Comparison of ENCODE assay signal across 13 cellular contexts in the genomic region with DNA sequence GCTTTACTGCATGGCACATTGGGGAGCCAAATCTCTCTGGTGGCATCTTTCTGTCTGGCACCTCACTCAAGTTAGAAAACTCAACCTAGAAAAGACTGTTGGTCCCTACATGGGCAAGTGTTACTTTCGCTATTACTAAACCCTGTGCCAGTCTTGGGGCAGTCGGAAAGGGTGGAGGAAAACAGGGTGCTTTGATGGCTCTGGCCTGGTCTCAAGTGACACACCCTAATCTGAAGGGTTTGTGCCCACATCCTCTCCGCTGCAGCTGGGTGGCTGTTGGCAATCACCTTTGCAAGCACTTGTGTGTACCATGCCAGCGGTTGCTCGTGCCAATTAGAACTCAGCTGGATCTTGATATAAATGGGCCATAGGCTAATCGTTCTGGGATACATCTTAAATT.
DNase-seq lines count a peak whose midpoint lies in the region; ATAC-seq and TF ChIP-seq lines count a peak whose summit lies in the region.
"Had no signal": no experiment of that assay in that cellular context is flagged by ENCODE, and none has a peak within 500 bp of the region (broad histone marks: within the 10 kb centered on the region; RNA-seq: fewer than 3 reads in every experiment).

No MANE protein-coding gene starts in this region.

- H3K4me3 ChIP-seq in upper lobe of right lung, result no peak overlapping the region
- H3K4me3 ChIP-seq: prostate gland, transverse colon had no signal

- ATAC-seq in esophagus mucosa (peak; percentile 48), upper lobe of right lung (peak; percentile 83), GM19467 (IDR thresholded peaks at IDR 0.05; ENCODE audit: unreplicated experiment) (no peak)
- ATAC-seq: WTC11 had no signal

- intact Hi-C loops in upper lobe of right lung (cut with DNase I), result no loop called here

- no peaks in the 10 kb centered on the region for H3K27me3 ChIP-seq in upper lobe of right lung
- H3K27me3 ChIP-seq: transverse colon had no signal

- peak; percentile 35 for DNase-seq in stimulated activated naive CD4-positive, alpha-beta T cell treated with Interleukin-2 at 50 U/mL for 16 hours (lab: John Stamatoyannopoulos, UW)
- no peak for DNase-seq in stimulated activated naive CD4-positive, alpha-beta T cell (lab: John Stamatoyannopoulos, UW)
- DNase-seq in T-helper 9 cell (peak; percentile 39), upper lobe of right lung (peak; percentile 74), DMS153 (lab: John Stamatoyannopoulos, UW) (no peak), iPS-NIHi7 (ENCODE audit: extremely low spot score) (no peak)
- DNase-seq: kidney, transverse colon had no signal

- TF ChIP-seq CTCF in upper lobe of right lung (IDR thresholded peaks at IDR 0.05), result no peak

- no peaks in the 10 kb centered on the region for H3K9me3 ChIP-seq in upper lobe of right lung
- H3K9me3 ChIP-seq: prostate gland, transverse colon had no signal

- peaks cover 15% of the 10 kb centered on the region for H3K4me1 ChIP-seq in upper lobe of right lung
- H3K4me1 ChIP-seq: prostate gland, transverse colon had no signal

- H3K27ac ChIP-seq in upper lobe of right lung, result no peak overlapping the region
- H3K27ac ChIP-seq: C4-2B, prostate gland, transverse colon had no signal

- H3K36me3 ChIP-seq in upper lobe of right lung, result no peaks in the 10 kb centered on the region
- H3K36me3 ChIP-seq: prostate gland, transverse colon had no signal

Comparison
In these comparisons a context has a peak if more than half of its experiments do, and no peak if none do; other contexts are left out.
1. DNase-seq: peak in stimulated activated naive CD4-positive, alpha-beta T cell treated with Interleukin-2 at 50 U/mL for 16 hours (single experiment), T-helper 9 cell (single experiment) and upper lobe of right lung (single experiment); none in stimulated activated naive CD4-positive, alpha-beta T cell (0 of 6), DMS153 (single experiment) and iPS-NIHi7 (single experiment).